In the genomic region with DNA sequence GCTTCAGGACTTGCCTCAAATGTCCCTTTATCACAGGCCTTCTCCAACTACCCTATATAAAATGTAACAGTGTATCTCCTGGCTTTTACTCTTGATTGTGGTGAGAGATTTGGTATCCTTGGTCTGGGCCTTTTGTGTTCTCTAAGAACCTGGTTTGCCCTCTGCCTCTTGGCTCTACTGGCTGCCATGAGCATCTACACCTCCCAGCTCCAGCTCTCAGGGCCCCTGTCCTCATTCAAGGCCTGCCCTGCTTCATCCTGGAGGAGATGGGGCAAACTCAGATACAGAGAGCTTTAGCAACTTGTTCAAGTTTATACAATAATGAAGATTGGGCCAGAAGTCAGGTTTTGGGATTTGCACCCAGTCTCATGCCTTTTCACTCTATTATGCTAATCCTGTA, we compare ENCODE assay signal across 19 cellular contexts. TPM values are rescaled to one million over a fixed set of nuclear protein-coding genes. Genes with fewer than 3 reads are reported as not detected.
A peak's percentile ranks its signal among the peaks of the same experiment; 100 is the strongest.
DNase-seq lines count a peak whose midpoint lies in the region; ATAC-seq, FAIRE-seq and TF ChIP-seq lines count a peak whose summit lies in the region.
"Had no signal": no experiment of that assay in that cellular context is flagged by ENCODE, and none has a peak within 500 bp of the region (broad histone marks: within the 10 kb centered on the region; RNA-seq: fewer than 3 reads in every experiment).

No MANE protein-coding gene starts in this region.

- peaks cover 17% of the 10 kb centered on the region for H3F3A ChIP-seq in SK-N-SH (replicated peaks; ENCODE audit: insufficient read depth)
- no peaks in the 10 kb centered on the region for H3F3A ChIP-seq in PC-3 (ENCODE audit: low read length, unreplicated experiment)

- no peak for TF ChIP-seq RAD21 in SK-N-SH (IDR thresholded peaks at IDR 0.05; ENCODE audit: low read length)

- H3K9me2 ChIP-seq in SK-N-SH (no peaks in the 10 kb centered on the region), PC-3 (replicated peaks; ENCODE audit: low read length) (no peaks in the 10 kb centered on the region)

- no peak overlapping the region for H2AFZ ChIP-seq in SK-N-SH (ENCODE audit: low read depth)
- no peak overlapping the region for H2AFZ ChIP-seq in PC-3 (ENCODE audit: low read length)
- H2AFZ ChIP-seq in keratinocyte (ENCODE audit: control insufficient read depth, low read length), result peak overlapping the region; percentile 1

- TF ChIP-seq EP300 in SK-N-SH (IDR thresholded peaks at IDR 0.05; ENCODE audit: borderline replicate concordance in 1 of 2, low read depth in 1 of 2, low read length in 1 of 2) (no peak), tibial nerve (IDR thresholded peaks at IDR 0.05) (no peak)

- intact Hi-C loops in PC-3 (cut with micrococcal nuclease), result no loop called here
- intact Hi-C loops in left colon (cut with DNase I, micrococcal nuclease), result no loop called here

- no peaks in the 10 kb centered on the region for H3K9me1 ChIP-seq in keratinocyte (ENCODE audit: control insufficient read depth, extremely low read depth, insufficient read depth, low read length)

- H3K4me2 ChIP-seq in SK-N-SH, result peak overlapping the region; percentile 64; the same call in 1 of the 2 replicates
- H3K4me2 ChIP-seq in PC-3 (ENCODE audit: low read length), result 0 out of 2 replicates have a peak overlapping the region, but pooled peaks have one; percentile 56
- peak overlapping the region; percentile 55 for H3K4me2 ChIP-seq in keratinocyte (ENCODE audit: control insufficient read depth, extremely low read depth, insufficient read depth, low read depth, low read length)

- DNase-seq in SK-N-SH, result no peak
- DNase-seq in GM12865 (ENCODE audit: low read depth), result peak; percentile 9
- DNase-seq in PC-3, result no peak
- no peak for DNase-seq in keratinocyte (ENCODE audit: low read depth, low spot score)
- DNase-seq in DMS153 (lab: John Stamatoyannopoulos, UW), result no peak
- DNase-seq in tibial nerve (ENCODE audit: low spot score in 2 of 2), result no peak
- no peak for DNase-seq in left colon
- DNase-seq: CD4-positive, alpha-beta T cell; DND-41; KBM-7; left cardiac atrium; NCI-H1105; NCI-H2081 treated with DMSO at 0.1 percent for 48 hours; NCI-H524 treated with DMSO at 0.1 percent for 48 hours; OCI-M1 had no signal

- CTCF ChIA-PET in SK-N-SH (lab: Yijun Ruan, JAX) (interaction anchor here (1.3 to 3.3 kb wide), 3 partner anchors 65 to 488 kb away, joined by 3 to 25 read pairs (median 4); partner anchors contain the start of gene PRKD3), PC-3 (lab: Charles Lee) (interaction anchor here (0.7 to 2.5 kb wide), 2 partner anchors 25 to 488 kb away, joined by 3 to 8 read pairs; no protein-coding TSS in a partner anchor)

- H3K4me3 ChIP-seq in SK-N-SH (ENCODE audit: low read depth in 2 of 2, low read length in 1 of 2) (no peak overlapping the region), GM12865 (ENCODE audit: low read depth, low read length) (no peak overlapping the region), PC-3 (ENCODE audit: low read length) (no peak overlapping the region), keratinocyte (ENCODE audit: control insufficient read depth in 2 of 3, extremely low read depth in 1 of 3, insufficient read depth in 2 of 3, low read depth in 1 of 3, low read length in 3 of 3) (no peak overlapping the region), tibial nerve (no peak overlapping the region)
- H3K4me3 ChIP-seq: gastroesophageal sphincter, HAP-1 had no signal

- no peaks in the 10 kb centered on the region for H3K27me3 ChIP-seq in SK-N-SH (ENCODE audit: insufficient read depth)
- no peaks in the 10 kb centered on the region for H3K27me3 ChIP-seq in PC-3 (ENCODE audit: low read length)
- no peaks in the 10 kb centered on the region for H3K27me3 ChIP-seq in keratinocyte (ENCODE audit: control insufficient read depth, extremely low read depth, insufficient read depth, low read length)
- no peaks in the 10 kb centered on the region for H3K27me3 ChIP-seq in tibial nerve
- H3K27me3 ChIP-seq: gastroesophageal sphincter had no signal

- no peaks in the 10 kb centered on the region for H3K36me3 ChIP-seq in SK-N-SH (replicated peaks in 1 of 2; ENCODE audit: control insufficient read depth in 1 of 2, insufficient read depth in 2 of 2, low read length in 1 of 2)
- H3K36me3 ChIP-seq in PC-3 (ENCODE audit: low read depth, low read length), result no peaks in the 10 kb centered on the region
- H3K36me3 ChIP-seq in keratinocyte (ENCODE audit: control insufficient read depth in 2 of 2, extremely low read depth in 1 of 2, insufficient read depth in 2 of 2, low read length in 2 of 2), result no peaks in the 10 kb centered on the region
- no peaks in the 10 kb centered on the region for H3K36me3 ChIP-seq in tibial nerve
- H3K36me3 ChIP-seq: gastroesophageal sphincter, HAP-1 had no signal

- H3K9me3 ChIP-seq in SK-N-SH, result no peaks in the 10 kb centered on the region
- H3K9me3 ChIP-seq in PC-3 (ENCODE audit: low read length), result no peaks in the 10 kb centered on the region
- no peaks in the 10 kb centered on the region for H3K9me3 ChIP-seq in keratinocyte (ENCODE audit: control insufficient read depth, low read depth, low read length)
- H3K9me3 ChIP-seq in tibial nerve, result no peaks in the 10 kb centered on the region
- H3K9me3 ChIP-seq: gastroesophageal sphincter, HAP-1 had no signal

- FAIRE-seq in keratinocyte (lab: Jason Lieb, UNC), result no peak
- FAIRE-seq: bronchial epithelial cell had no signal

- H4K20me1 ChIP-seq in SK-N-SH (ENCODE audit: insufficient read depth) (no peaks in the 10 kb centered on the region), PC-3 (ENCODE audit: low read length) (no peaks in the 10 kb centered on the region), keratinocyte (ENCODE audit: control insufficient read depth, extremely low read depth, insufficient read depth, low read length) (no peaks in the 10 kb centered on the region)

- TF ChIP-seq POLR2A in tibial nerve (IDR thresholded peaks at IDR 0.05), result no peak

- H3K4me1 ChIP-seq in SK-N-SH (ENCODE audit: control insufficient read depth in 1 of 2, insufficient read depth in 2 of 2, low read depth in 1 of 2, low read length in 1 of 2) (peaks cover 6 to 32% of the 10 kb centered on the region in 2 experiments; a peak in 3 of 4 replicates), PC-3 (ENCODE audit: insufficient read depth, low read length) (peaks cover 44% of the 10 kb centered on the region), keratinocyte (ENCODE audit: control insufficient read depth, extremely low read depth, insufficient read depth, low read length) (peaks cover 43% of the 10 kb centered on the region), tibial nerve (peaks cover 0 to 6% (median 2%) of the 10 kb centered on the region in 4 donors)
- H3K4me1 ChIP-seq: HAP-1 had no signal

- no peak for ATAC-seq in SK-N-SH treated with all-trans-retinoic acid at 6 μM for 48 hours
- no peak for ATAC-seq in PC-3
- no peak for ATAC-seq in left colon
- ATAC-seq: gastroesophageal sphincter had no signal

- TF ChIP-seq CTCF in SK-N-SH (IDR thresholded peaks at IDR 0.05), result no peak
- no peak for TF ChIP-seq CTCF in GM12865 (IDR thresholded peaks at IDR 0.05; ENCODE audit: insufficient read depth, low read depth, low read length, missing control alignments)
- TF ChIP-seq CTCF in PC-3 (conservative IDR thresholded peaks at IDR 0.05; ENCODE audit: low read depth, low read length), result no peak
- no peak for TF ChIP-seq CTCF in keratinocyte (optimal IDR thresholded peaks at IDR 0.05 in 1 of 3, IDR thresholded peaks at IDR 0.05 in 1 of 3, conservative IDR thresholded peaks at IDR 0.05 in 1 of 3; ENCODE audit: extremely low read depth in 1 of 3, insufficient read depth in 2 of 3, low read length in 3 of 3)
- no peak for TF ChIP-seq CTCF in tibial nerve (IDR thresholded peaks at IDR 0.05)

- H3K9ac ChIP-seq in SK-N-SH, result no peak overlapping the region
- no peak overlapping the region for H3K9ac ChIP-seq in PC-3 (ENCODE audit: low read length)
- no peak overlapping the region for H3K9ac ChIP-seq in keratinocyte (ENCODE audit: control insufficient read depth, extremely low read depth, insufficient read depth, low read length)

- POLR2A ChIA-PET in SK-N-SH (lab: Yijun Ruan, JAX) (interaction anchor here (0.8 kb wide), 1 partner anchor 535 kb away, joined by 3 read pairs; the partner anchor contains the start of gene RMDN2), PC-3 (lab: Charles Lee; ENCODE audit: unreplicated experiment) (interaction anchor here (0.5 kb wide), 1 partner anchor 11 kb away, joined by 4 read pairs; no protein-coding TSS in a partner anchor)

- dilution Hi-C loops in keratinocyte (cut with MboI; ENCODE audit: extremely low pct_ligation_motif_present, low sequenced_read_pairs), result no loop called here

- H3K79me2 ChIP-seq in SK-N-SH (ENCODE audit: insufficient read depth), result no peaks in the 10 kb centered on the region
- no peaks in the 10 kb centered on the region for H3K79me2 ChIP-seq in PC-3 (ENCODE audit: low read length)
- H3K79me2 ChIP-seq in keratinocyte (ENCODE audit: control insufficient read depth, insufficient read depth, low read length), result no peaks in the 10 kb centered on the region

- no TSS peak for BruUV-seq in PC-3 (replicated peaks; lab: Mats Ljungman, UMichigan)

- H3K27ac ChIP-seq in SK-N-SH (ENCODE audit: low read depth in 2 of 2, low read length in 1 of 2), result peak overlapping the region in 1 of 2 experiments; percentile 68; a peak in 1 of 4 replicates
- peak overlapping the region; percentile 76; the same call in 1 of the 2 replicates for H3K27ac ChIP-seq in PC-3 (ENCODE audit: low read length)
- H3K27ac ChIP-seq in keratinocyte (ENCODE audit: control insufficient read depth, insufficient read depth, low read length), result peak overlapping the region; percentile 82
- H3K27ac ChIP-seq in tibial nerve, result no peak overlapping the region
- H3K27ac ChIP-seq: gastroesophageal sphincter had no signal

TF ChIP-seq in SK-N-SH, 30 proteins besides CTCF, POLR2A, EP300 and RAD21:
- no peak for TF ChIP-seq SIN3A (IDR thresholded peaks at IDR 0.05; ENCODE audit: borderline replicate concordance, low read depth, low read length)

RNA-seq across cellular contexts. Expression of gene QPCT, which starts 45.0 kb away (rescaled TPM):
- 0.06 and 0.12 TPM in 2 replicates for polyA plus RNA-seq in SK-N-SH (2012; rRNA removed)
- polyA plus RNA-seq in SK-N-SH (2012; cell fraction: cytosol; rRNA removed), result 0.21 and 0.22 TPM in 2 replicates
- polyA plus RNA-seq in SK-N-SH (2012; cell fraction: nucleus; rRNA removed), result 0.09 and 0.36 TPM in 2 replicates
- total RNA-seq in PC-3 (2014; rRNA removed), result not detected in 2 replicates
- 11.6 to 26.2 TPM (median 11.7 TPM) in 3 replicates for polyA plus RNA-seq in keratinocyte
- 25.3 TPM for polyA plus RNA-seq in keratinocyte (2011; ENCODE audit: low read depth)
- 13.9 and 25.5 TPM in 2 replicates for polyA plus RNA-seq in keratinocyte (2011; cell fraction: cytosol; rRNA removed)
- 32.5 and 33.5 TPM in 2 replicates for polyA plus RNA-seq in keratinocyte (2011; cell fraction: nucleus; rRNA removed)
- 8.1 and 35.4 TPM in 2 replicates for polyA plus RNA-seq in keratinocyte (2012; ENCODE audit: low replicate concordance)
- polyA minus RNA-seq in keratinocyte, result 14.4 to 23.7 TPM (median 18.5 TPM) in 3 replicates
- polyA minus RNA-seq in keratinocyte (2011; cell fraction: cytosol; rRNA and poly(A)+ RNA removed), result 25.1 TPM
- 12.8 and 16.4 TPM in 2 replicates for polyA minus RNA-seq in keratinocyte (2011; cell fraction: nucleus; rRNA and poly(A)+ RNA removed)
- 1 to 10 TPM; 1.5 to 4.8 (median 3.1) TPM for total RNA-seq in tibial nerve
- 1 to 10 TPM; 4.2 to 7.9 TPM for total RNA-seq in left colon

Comparison
In these comparisons a context has a peak if more than half of its experiments do, and no peak if none do; other contexts are left out.
1. H3K27ac ChIP-seq: peak in PC-3 (single experiment) and keratinocyte (single experiment); none in tibial nerve (0 of 4).
2. Peak in every context shown above with its lines, with median percentiles within 50 percentile points of each other: H3K4me2 ChIP-seq.